24 cellular contexts compared by ENCODE assay signal in the genomic region with DNA sequence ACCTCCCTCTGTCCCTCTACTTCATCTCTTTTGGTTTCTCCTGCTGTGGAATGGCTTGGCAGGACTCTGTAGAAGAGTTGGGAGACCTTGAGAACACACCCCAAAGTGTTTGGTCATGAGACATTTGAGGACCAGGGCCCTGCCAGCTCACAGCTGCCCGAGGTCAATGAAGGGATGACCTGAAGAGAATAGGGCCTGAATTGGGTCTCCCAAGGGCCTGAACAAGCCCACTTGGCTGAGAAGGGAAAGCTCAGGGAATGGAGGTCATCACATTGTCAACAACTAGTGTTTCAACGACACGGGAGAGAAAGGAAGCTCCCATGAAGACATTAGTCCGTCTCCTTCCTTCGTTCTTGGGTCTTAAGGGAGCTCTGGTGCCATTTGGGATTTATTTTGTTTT.
"Had no signal": no experiment of that assay in that cellular context is flagged by ENCODE, and none has a peak within 500 bp of the region (broad histone marks: within the 10 kb centered on the region; RNA-seq: fewer than 3 reads in every experiment).

No MANE protein-coding gene starts in this region.

- H3K4me3 ChIP-seq: esophagus squamous epithelium, gastroesophageal sphincter, heart right ventricle had no signal

- H3K4me3 Mint-ChIP-seq: activated CD4-positive, alpha-beta memory T cell treated with anti-CD3 and anti-CD28 coated beads, Interleukin-2, amount 10 ng/mL, durations not matched to agents 7 days and 5 days; activated CD4-positive, alpha-beta T cell treated with anti-CD3 and anti-CD28 coated beads, Interleukin-2, amount 10 ng/mL, durations not matched to agents 7 days and 5 days; activated naive CD8-positive, alpha-beta T cell; activated T-cell treated with anti-CD3 and anti-CD28 coated beads, Interleukin-2, amount 50 U/mL, for 4 hours; activated T-helper 17 cell treated with anti-CD3 and anti-CD28 coated beads, Interleukin-2, amount 50 U/mL, for 72 hours; effector memory CD8-positive, alpha-beta T cell had no signal

- DNase-seq: activated CD4-positive, alpha-beta memory T cell treated with anti-CD3 and anti-CD28 coated beads, Interleukin-2, amount 10 ng/mL, durations not matched to agents 7 days and 5 days; activated CD4-positive, alpha-beta T cell treated with anti-CD3 and anti-CD28 coated beads for 1 hour; activated CD4-positive, alpha-beta T cell treated with anti-CD3 and anti-CD28 coated beads for 4 hours; activated CD4-positive, alpha-beta T cell treated with anti-CD3 and anti-CD28 coated beads, Interleukin-2, amount 10 ng/mL, durations not matched to agents 7 days and 5 days; activated CD4-positive, alpha-beta T cell treated with anti-CD3 and anti-CD28 coated beads, Interleukin-2, amount 50 U/mL, for 4 hours; activated CD4-positive, CD25-positive, alpha-beta regulatory T cell; activated effector memory CD4-positive, alpha-beta T cell treated with Interleukin-2 at 50 U/mL for 16 hours; activated gamma-delta T cell treated with Interleukin-2 at 50 U/mL for 16 hours; activated naive CD4-positive, alpha-beta T cell treated with anti-CD3 and anti-CD28 coated beads, Interleukin-2, amount 50 U/mL, for 16 hours; activated naive CD4-positive, alpha-beta T cell treated with Interleukin-2 at 50 U/mL for 16 hours; activated T-cell treated with anti-CD3 and anti-CD28 coated beads, Interleukin-2, amount 50 U/mL, for 4 hours; amniotic stem cell; anterior cingulate cortex; brain microvascular endothelial cell; caudate nucleus; effector memory CD8-positive, alpha-beta T cell; erythroblast; esophagus squamous epithelium; foreskin melanocyte; heart right ventricle; T-helper 2 cell had no signal

- H3K27me3 ChIP-seq: brain microvascular endothelial cell, gastroesophageal sphincter, heart right ventricle had no signal

- H3K27ac ChIP-seq: brain microvascular endothelial cell, esophagus squamous epithelium, gastroesophageal sphincter, heart right ventricle had no signal

- H3K9me3 ChIP-seq: esophagus squamous epithelium, gastroesophageal sphincter, heart right ventricle had no signal

- H3K27me3 Mint-ChIP-seq: activated CD4-positive, alpha-beta memory T cell treated with anti-CD3 and anti-CD28 coated beads, Interleukin-2, amount 10 ng/mL, durations not matched to agents 7 days and 5 days; activated CD4-positive, alpha-beta T cell treated with anti-CD3 and anti-CD28 coated beads, Interleukin-2, amount 10 ng/mL, durations not matched to agents 7 days and 5 days had no signal

- H3K9me3 Mint-ChIP-seq: activated CD4-positive, alpha-beta memory T cell treated with anti-CD3 and anti-CD28 coated beads, Interleukin-2, amount 10 ng/mL, durations not matched to agents 7 days and 5 days; activated CD4-positive, alpha-beta T cell treated with anti-CD3 and anti-CD28 coated beads, Interleukin-2, amount 10 ng/mL, durations not matched to agents 7 days and 5 days; effector memory CD8-positive, alpha-beta T cell had no signal

- H3K36me3 ChIP-seq: brain microvascular endothelial cell, esophagus squamous epithelium, gastroesophageal sphincter, heart right ventricle had no signal

- H3K4me1 ChIP-seq: esophagus squamous epithelium, gastroesophageal sphincter, heart right ventricle had no signal

- ATAC-seq: activated T-cell treated with anti-CD3 and anti-CD28 coated beads, Interleukin-2, amount 50 U/mL, for 4 hours; activated T-helper 17 cell treated with anti-CD3 and anti-CD28 coated beads, Interleukin-2, amount 50 U/mL, for 72 hours; effector memory CD8-positive, alpha-beta T cell; gastroesophageal sphincter; heart right ventricle had no signal

- H3K4me1 Mint-ChIP-seq: activated CD4-positive, alpha-beta memory T cell treated with anti-CD3 and anti-CD28 coated beads, Interleukin-2, amount 10 ng/mL, durations not matched to agents 7 days and 5 days; activated CD4-positive, alpha-beta T cell treated with anti-CD3 and anti-CD28 coated beads, Interleukin-2, amount 10 ng/mL, durations not matched to agents 7 days and 5 days; activated T-helper 17 cell treated with anti-CD3 and anti-CD28 coated beads, Interleukin-2, amount 50 U/mL, for 72 hours had no signal

- H3K27ac Mint-ChIP-seq: activated CD4-positive, alpha-beta memory T cell treated with anti-CD3 and anti-CD28 coated beads, Interleukin-2, amount 10 ng/mL, durations not matched to agents 7 days and 5 days; activated CD4-positive, alpha-beta T cell treated with anti-CD3 and anti-CD28 coated beads, Interleukin-2, amount 10 ng/mL, durations not matched to agents 7 days and 5 days; activated naive CD8-positive, alpha-beta T cell; activated T-helper 17 cell treated with anti-CD3 and anti-CD28 coated beads, Interleukin-2, amount 50 U/mL, for 72 hours; effector memory CD8-positive, alpha-beta T cell had no signal
